30 cellular contexts compared by ENCODE assay signal in genomic region chr5:489689-490080, GRCh38.
"Had no signal": no experiment of that assay in that cellular context is flagged by ENCODE, and none has a peak within 500 bp of the region (broad histone marks: within the 10 kb centered on the region; RNA-seq: fewer than 3 reads in every experiment).

No MANE protein-coding gene starts in this region.

- H3K4me1 ChIP-seq: left lung, pancreas, prostate gland, tibial artery had no signal

- H3K9me3 Mint-ChIP-seq: immature natural killer cell; naive thymus-derived CD8-positive, alpha-beta T cell; nephron had no signal

- H3K27ac ChIP-seq: left lung, lower lobe of right lung, pancreas, prostate gland, skin epidermis, suprapubic skin, thoracic aorta, tibial artery, upper lobe of right lung had no signal

- H3K27ac Mint-ChIP-seq: immature natural killer cell; naive thymus-derived CD8-positive, alpha-beta T cell; nephron; stimulated activated naive B cell treated with anti-CD40 and anti-IgM and Interleukin-4, amounts not matched to agents 10 μg/mL and 1 μg/mL and 100 μg/mL, for 72 hours had no signal

- ATAC-seq: left colon; left lung; lower lobe of right lung; naive thymus-derived CD8-positive, alpha-beta T cell; pancreas; stimulated activated naive B cell treated with anti-CD40 and anti-IgM and Interleukin-4, amounts not matched to agents 10 μg/mL and 1 μg/mL and 100 μg/mL, for 72 hours; stimulated activated naive CD8-positive, alpha-beta T cell treated with anti-CD3 and anti-CD28 coated beads, Interleukin-15, Interleukin-2, amounts not matched to agents 100 U/mL and 50 U/mL, for 24 hours; upper lobe of right lung had no signal

- H3K4me1 Mint-ChIP-seq: nephron had no signal

- DNase-seq: head of caudate nucleus; hypothalamus; immature natural killer cell; kidney; left colon; left lung; lower lobe of right lung; mammary epithelial cell; mesenchymal stem cell; naive thymus-derived CD8-positive, alpha-beta T cell; nucleus accumbens; posterior cingulate gyrus; retina; stimulated activated CD4-positive, alpha-beta T cell treated with anti-CD3 and anti-CD28 coated beads, Interleukin-12 subunit alpha, Interleukin-12 subunit beta, amount 100 ng/mL, for 4 hours; stimulated activated CD4-positive, alpha-beta T cell treated with anti-CD3 and anti-CD28 coated beads, Interleukin-15, amount 100 ng/mL, for 24 hours; stimulated activated CD4-positive, alpha-beta T cell treated with anti-CD3 and anti-CD28 coated beads, Interleukin-2, amount 100 ng/mL, for 24 hours; stimulated activated CD4-positive, alpha-beta T cell treated with anti-CD3 and anti-CD28 coated beads, Interleukin-4, amount 100 ng/mL, for 1 hour; stimulated activated naive B cell treated with anti-CD40 and anti-IgM and Interleukin-4, amounts not matched to agents 10 μg/mL and 1 μg/mL and 100 μg/mL, for 72 hours; stimulated activated naive CD8-positive, alpha-beta T cell treated with anti-CD3 and anti-CD28 coated beads, Interleukin-15, Interleukin-2, amounts not matched to agents 100 U/mL and 50 U/mL, for 24 hours; tibial artery; trophoblast cell; upper lobe of right lung had no signal

- FAIRE-seq: islet of Langerhans, kidney, pancreas, urothelium cell line had no signal

- H3K9me3 ChIP-seq: left lung, lower lobe of right lung, pancreas, prostate gland, suprapubic skin, thoracic aorta, tibial artery, upper lobe of right lung had no signal

- H3K36me3 ChIP-seq: left lung, lower lobe of right lung, pancreas, prostate gland, suprapubic skin, thoracic aorta, tibial artery, upper lobe of right lung had no signal

- H3K4me3 ChIP-seq: left lung, lower lobe of right lung, pancreas, prostate gland, skin epidermis, suprapubic skin, thoracic aorta, tibial artery, upper lobe of right lung had no signal

- H3K36me3 Mint-ChIP-seq: immature natural killer cell; naive thymus-derived CD8-positive, alpha-beta T cell had no signal

- H3K4me3 Mint-ChIP-seq: immature natural killer cell; naive thymus-derived CD8-positive, alpha-beta T cell; nephron; stimulated activated naive B cell treated with anti-CD40 and anti-IgM and Interleukin-4, amounts not matched to agents 10 μg/mL and 1 μg/mL and 100 μg/mL, for 72 hours had no signal

- H3K27me3 ChIP-seq: pancreas had no signal
